ENCODE assay signal across 1 cellular context in the genomic region with DNA sequence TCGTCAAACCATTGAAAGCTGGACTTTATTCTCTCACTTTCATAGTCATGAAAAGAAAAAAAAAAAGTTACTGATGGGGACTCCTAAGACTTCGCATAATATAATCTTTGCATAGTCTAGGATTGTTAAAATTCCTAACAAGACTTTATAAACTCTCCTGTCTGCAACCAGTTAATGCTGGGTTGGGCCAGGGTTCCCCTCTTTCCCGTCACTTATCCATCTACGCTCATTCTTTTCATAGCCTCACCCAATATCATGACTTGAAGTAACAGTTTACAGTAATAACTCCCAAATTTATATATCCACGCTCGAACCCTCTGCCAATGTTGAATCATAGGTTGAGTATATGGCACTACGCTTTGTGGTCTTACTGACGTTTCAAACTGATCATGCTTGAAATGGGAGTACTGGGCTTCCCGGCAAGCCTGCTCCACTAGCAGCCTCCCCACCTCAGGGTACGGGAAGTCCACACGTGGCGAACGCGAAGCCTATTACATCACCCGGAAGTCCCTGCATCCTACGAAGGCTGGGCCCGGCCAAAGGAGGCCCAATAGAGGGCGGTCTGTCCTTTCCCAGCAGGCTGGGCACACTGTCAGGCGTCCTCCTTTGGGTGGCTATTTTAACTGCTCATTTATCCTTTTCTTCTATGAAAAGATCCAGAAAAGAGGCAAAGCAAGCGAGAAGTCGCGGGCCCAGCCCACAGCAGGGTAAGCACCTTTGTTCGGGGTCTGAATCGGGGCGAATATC.
TF ChIP-seq lines count a peak whose summit lies in the region.

No MANE protein-coding gene starts in this region.

TF ChIP-seq in HepG2, 621 proteins besides CTCF, POLR2A, EP300 and RAD21 (continued from another document and continues in another):
- TF ChIP-seq TERF1 (CRISPR knock-in tag; IDR thresholded peaks at IDR 0.05) = no peak
- TF ChIP-seq ZNF782 (CRISPR knock-in tag; IDR thresholded peaks at IDR 0.05; ENCODE audit: borderline replicate concordance) = no peak; the same call in 1 of the 2 replicates
- TF ChIP-seq CHD2 (IDR thresholded peaks at IDR 0.05; ENCODE audit: low read depth, low read length) = 0 out of 2 replicates have a peak, but pooled peaks have one; percentile 31
- TF ChIP-seq IRF1 (CRISPR knock-in tag; IDR thresholded peaks at IDR 0.05; ENCODE audit: low read depth) = no peak
- peak; percentile 99 for TF ChIP-seq CEBPG (CRISPR knock-in tag; IDR thresholded peaks at IDR 0.05)
- TF ChIP-seq ZNF20 (CRISPR knock-in tag; IDR thresholded peaks at IDR 0.05) = 0 out of 2 replicates have a peak, but pooled peaks have one; percentile 76
- TF ChIP-seq U2AF1 (optimal IDR thresholded peaks at IDR 0.05; ENCODE audit: low read depth, low read length) = no peak
- peak; percentile 97; the same call in 2 of the 3 replicates for TF ChIP-seq MXI1 (IDR thresholded peaks at IDR 0.05; ENCODE audit: borderline replicate concordance, low read depth, low read length)
- no peak for TF ChIP-seq ZNF484 (CRISPR knock-in tag; IDR thresholded peaks at IDR 0.05; ENCODE audit: borderline replicate concordance, low read depth)
- no peak for TF ChIP-seq ZBTB3 (CRISPR knock-in tag; IDR thresholded peaks at IDR 0.05; ENCODE audit: borderline replicate concordance, low read depth)
- TF ChIP-seq, protein P1, sequence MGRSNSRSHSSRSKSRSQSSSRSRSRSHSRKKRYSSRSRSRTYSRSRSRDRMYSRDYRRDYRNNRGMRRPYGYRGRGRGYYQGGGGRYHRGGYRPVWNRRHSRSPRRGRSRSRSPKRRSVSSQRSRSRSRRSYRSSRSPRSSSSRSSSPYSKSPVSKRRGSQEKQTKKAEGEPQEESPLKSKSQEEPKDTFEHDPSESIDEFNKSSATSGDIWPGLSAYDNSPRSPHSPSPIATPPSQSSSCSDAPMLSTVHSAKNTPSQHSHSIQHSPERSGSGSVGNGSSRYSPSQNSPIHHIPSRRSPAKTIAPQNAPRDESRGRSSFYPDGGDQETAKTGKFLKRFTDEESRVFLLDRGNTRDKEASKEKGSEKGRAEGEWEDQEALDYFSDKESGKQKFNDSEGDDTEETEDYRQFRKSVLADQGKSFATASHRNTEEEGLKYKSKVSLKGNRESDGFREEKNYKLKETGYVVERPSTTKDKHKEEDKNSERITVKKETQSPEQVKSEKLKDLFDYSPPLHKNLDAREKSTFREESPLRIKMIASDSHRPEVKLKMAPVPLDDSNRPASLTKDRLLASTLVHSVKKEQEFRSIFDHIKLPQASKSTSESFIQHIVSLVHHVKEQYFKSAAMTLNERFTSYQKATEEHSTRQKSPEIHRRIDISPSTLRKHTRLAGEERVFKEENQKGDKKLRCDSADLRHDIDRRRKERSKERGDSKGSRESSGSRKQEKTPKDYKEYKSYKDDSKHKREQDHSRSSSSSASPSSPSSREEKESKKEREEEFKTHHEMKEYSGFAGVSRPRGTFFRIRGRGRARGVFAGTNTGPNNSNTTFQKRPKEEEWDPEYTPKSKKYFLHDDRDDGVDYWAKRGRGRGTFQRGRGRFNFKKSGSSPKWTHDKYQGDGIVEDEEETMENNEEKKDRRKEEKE (IDR thresholded peaks at IDR 0.05) = no peak
- TF ChIP-seq ELK4 (CRISPR knock-in tag; IDR thresholded peaks at IDR 0.05; ENCODE audit: borderline replicate concordance) = no peak; the same call in 1 of the 2 replicates
- TF ChIP-seq, protein P2, sequence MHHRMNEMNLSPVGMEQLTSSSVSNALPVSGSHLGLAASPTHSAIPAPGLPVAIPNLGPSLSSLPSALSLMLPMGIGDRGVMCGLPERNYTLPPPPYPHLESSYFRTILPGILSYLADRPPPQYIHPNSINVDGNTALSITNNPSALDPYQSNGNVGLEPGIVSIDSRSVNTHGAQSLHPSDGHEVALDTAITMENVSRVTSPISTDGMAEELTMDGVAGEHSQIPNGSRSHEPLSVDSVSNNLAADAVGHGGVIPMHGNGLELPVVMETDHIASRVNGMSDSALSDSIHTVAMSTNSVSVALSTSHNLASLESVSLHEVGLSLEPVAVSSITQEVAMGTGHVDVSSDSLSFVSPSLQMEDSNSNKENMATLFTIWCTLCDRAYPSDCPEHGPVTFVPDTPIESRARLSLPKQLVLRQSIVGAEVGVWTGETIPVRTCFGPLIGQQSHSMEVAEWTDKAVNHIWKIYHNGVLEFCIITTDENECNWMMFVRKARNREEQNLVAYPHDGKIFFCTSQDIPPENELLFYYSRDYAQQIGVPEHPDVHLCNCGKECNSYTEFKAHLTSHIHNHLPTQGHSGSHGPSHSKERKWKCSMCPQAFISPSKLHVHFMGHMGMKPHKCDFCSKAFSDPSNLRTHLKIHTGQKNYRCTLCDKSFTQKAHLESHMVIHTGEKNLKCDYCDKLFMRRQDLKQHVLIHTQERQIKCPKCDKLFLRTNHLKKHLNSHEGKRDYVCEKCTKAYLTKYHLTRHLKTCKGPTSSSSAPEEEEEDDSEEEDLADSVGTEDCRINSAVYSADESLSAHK (CRISPR knock-in tag; IDR thresholded peaks at IDR 0.05; ENCODE audit: borderline replicate concordance) = no peak
- TF ChIP-seq ZNF580 (CRISPR knock-in tag; IDR thresholded peaks at IDR 0.05; ENCODE audit: borderline replicate concordance, low read depth) = peak; percentile 92
- no peak; the same call in 1 of the 2 replicates for TF ChIP-seq NR1H2 (CRISPR knock-in tag; IDR thresholded peaks at IDR 0.05; ENCODE audit: borderline replicate concordance, low read depth)
- peak; percentile 47 for TF ChIP-seq STAG1 (CRISPR knock-in tag; IDR thresholded peaks at IDR 0.05)
- no peak for TF ChIP-seq CREM (IDR thresholded peaks at IDR 0.05)
- TF ChIP-seq CREM (CRISPR knock-in tag; IDR thresholded peaks at IDR 0.05) = no peak
- peak; percentile 72 for TF ChIP-seq ZIK1 (CRISPR knock-in tag; IDR thresholded peaks at IDR 0.05; ENCODE audit: borderline replicate concordance, low read depth)
- no peak for TF ChIP-seq ZNF138 (CRISPR knock-in tag; IDR thresholded peaks at IDR 0.05; ENCODE audit: low read depth)
- TF ChIP-seq HMG20A (CRISPR knock-in tag; IDR thresholded peaks at IDR 0.05; ENCODE audit: borderline replicate concordance) = no peak
- TF ChIP-seq NBN (conservative IDR thresholded peaks at IDR 0.05) = no peak
- no peak for TF ChIP-seq ZNF3 (CRISPR knock-in tag; IDR thresholded peaks at IDR 0.05)
- no peak for TF ChIP-seq CC2D1A (CRISPR knock-in tag; IDR thresholded peaks at IDR 0.05)
- no peak for TF ChIP-seq ZNF598 (CRISPR knock-in tag; IDR thresholded peaks at IDR 0.05; ENCODE audit: borderline replicate concordance)
- peak; percentile 64; the same call in 1 of the 2 replicates for TF ChIP-seq TEF (CRISPR knock-in tag; IDR thresholded peaks at IDR 0.05)
- TF ChIP-seq SALL2 (CRISPR knock-in tag; IDR thresholded peaks at IDR 0.05) = peak; percentile 60
- TF ChIP-seq HNRNPUL1 (IDR thresholded peaks at IDR 0.05; ENCODE audit: low read depth, low read length) = no peak
- TF ChIP-seq TEAD2 (CRISPR knock-in tag; IDR thresholded peaks at IDR 0.05) = no peak
- TF ChIP-seq MAZ (IDR thresholded peaks at IDR 0.05; ENCODE audit: borderline replicate concordance, low read depth, low read length) = peak; percentile 95
- TF ChIP-seq MAZ (CRISPR knock-in tag; IDR thresholded peaks at IDR 0.05; ENCODE audit: low read depth) = peak; percentile 68
- 0 out of 2 replicates have a peak, but pooled peaks have one; percentile 25 for TF ChIP-seq ZBTB7A (CRISPR knock-in tag; IDR thresholded peaks at IDR 0.05)
- peak; percentile 87 for TF ChIP-seq ARNT2 (CRISPR knock-in tag; IDR thresholded peaks at IDR 0.05; ENCODE audit: low read depth)
- no peak for TF ChIP-seq RORA (CRISPR knock-in tag; IDR thresholded peaks at IDR 0.05)
- TF ChIP-seq PHF5A (CRISPR knock-in tag; IDR thresholded peaks at IDR 0.05; ENCODE audit: low read depth, unreplicated experiment) = peak; percentile 83
- no peak for TF ChIP-seq MTF1 (CRISPR knock-in tag; IDR thresholded peaks at IDR 0.05)
- no peak for TF ChIP-seq ZNF530 (CRISPR knock-in tag; IDR thresholded peaks at IDR 0.05; ENCODE audit: low read depth)
- peak; percentile 83 for TF ChIP-seq NCOA2 (CRISPR knock-in tag; IDR thresholded peaks at IDR 0.05)
- TF ChIP-seq MED13 (CRISPR knock-in tag; IDR thresholded peaks at IDR 0.05) = 0 out of 2 replicates have a peak, but pooled peaks have one; percentile 24
- TF ChIP-seq ARID5B (CRISPR knock-in tag; IDR thresholded peaks at IDR 0.05) = peak; percentile 79
- TF ChIP-seq ZNF691 (CRISPR knock-in tag; IDR thresholded peaks at IDR 0.05; ENCODE audit: borderline replicate concordance, low read depth) = 0 out of 2 replicates have a peak, but pooled peaks have one; percentile 33
- no peak for TF ChIP-seq TBX3 (IDR thresholded peaks at IDR 0.05; ENCODE audit: borderline replicate concordance)
- peak; percentile 53; the same call in 1 of the 2 replicates for TF ChIP-seq ZNF777 (CRISPR knock-in tag; IDR thresholded peaks at IDR 0.05)
- peak; percentile 81 for TF ChIP-seq RXRB (CRISPR knock-in tag; IDR thresholded peaks at IDR 0.05; ENCODE audit: borderline replicate concordance)
- TF ChIP-seq MXD4 (CRISPR knock-in tag; IDR thresholded peaks at IDR 0.05) = peak; percentile 94
